ENCODE assay signal across 15 cellular contexts in genomic region chr21:38662224-38662568, GRCh38.
A peak's percentile ranks its signal among the peaks of the same experiment; 100 is the strongest.
DNase-seq lines count a peak whose midpoint lies in the region; ATAC-seq, FAIRE-seq and TF ChIP-seq lines count a peak whose summit lies in the region.
"Had no signal": no experiment of that assay in that cellular context is flagged by ENCODE, and none has a peak within 500 bp of the region (broad histone marks: within the 10 kb centered on the region; RNA-seq: fewer than 3 reads in every experiment).

No MANE protein-coding gene starts in this region.

- H3K4me1 Mint-ChIP-seq in chondrocyte (ENCODE audit: low read depth), result peaks cover 42% of the 10 kb centered on the region

- H4K5ac ChIP-seq in IMR-90 (ENCODE audit: low read depth, low read length), result no peak overlapping the region

- H4K8ac ChIP-seq in IMR-90 (ENCODE audit: low read depth in 2 of 2, low read length in 2 of 2), result no peak overlapping the region
- H4K8ac ChIP-seq in mesenchymal stem cell (ENCODE audit: low read length), result no peak overlapping the region

- peaks cover 77% of the 10 kb centered on the region for H3K27me3 ChIP-seq in IMR-90 (ENCODE audit: control insufficient read depth, insufficient read depth, low read length)
- peaks cover 24 to 37% of the 10 kb centered on the region in 2 experiments for H3K27me3 ChIP-seq in mesenchymal stem cell (ENCODE audit: control insufficient read depth in 1 of 2, insufficient read depth in 1 of 2, low read length in 2 of 2)
- no peaks in the 10 kb centered on the region for H3K27me3 ChIP-seq in aorta (ENCODE audit: control insufficient read depth in 1 of 2, insufficient read depth in 2 of 2, low read length in 1 of 2)
- H3K27me3 ChIP-seq in pancreas, result peaks cover 0 to 55% (median 14%) of the 10 kb centered on the region in 4 donors

- H3K23ac ChIP-seq in IMR-90 (ENCODE audit: low read depth, low read length) (no peak overlapping the region), mesenchymal stem cell (ENCODE audit: low read length in 2 of 2) (no peak overlapping the region)

- no peaks in the 10 kb centered on the region for H3K36me3 ChIP-seq in IMR-90 (ENCODE audit: control insufficient read depth, insufficient read depth, low read length)
- H3K36me3 ChIP-seq in mesenchymal stem cell (ENCODE audit: control insufficient read depth in 1 of 2, insufficient read depth in 2 of 2, low read depth in 1 of 2, low read length in 2 of 2), result peaks cover 0 to 5% of the 10 kb centered on the region in 2 experiments
- no peaks in the 10 kb centered on the region for H3K36me3 ChIP-seq in aorta (ENCODE audit: control insufficient read depth in 1 of 2, insufficient read depth in 2 of 2, low read length in 1 of 2)
- H3K36me3 ChIP-seq in pancreas, result no peaks in the 10 kb centered on the region
- H3K36me3 ChIP-seq: HAP-1, SJSA1 had no signal

- H2AK5ac ChIP-seq in IMR-90 (ENCODE audit: low read depth, low read length) (no peak overlapping the region), mesenchymal stem cell (ENCODE audit: low read length, severe bottlenecking) (no peak overlapping the region)

- H2BK15ac ChIP-seq in IMR-90 (ENCODE audit: low read depth, low read length), result no peak overlapping the region
- H2BK15ac ChIP-seq in mesenchymal stem cell (ENCODE audit: low read depth, poor library complexity, severe bottlenecking), result no peak overlapping the region

- WGBS in IMR-90 (ENCODE audit: extremely low coverage in 2 of 2, insufficient read length in 1 of 2), 2 experiments, result no CpG with 5 or more reads among the region's 4 CpGs
- WGBS in mesenchymal stem cell, result 13% methylated on average over 4 of the region's 4 CpGs
- WGBS in aorta, 2 donors, result 4 to 5% methylated on average over 4 of the region's 4 CpGs
- 28 to 33% methylated on average over 4 of the region's 4 CpGs for WGBS in pancreas, 2 donors

- peak overlapping the region; percentile 98 for H3K27ac Mint-ChIP-seq in chondrocyte (ENCODE audit: unreplicated experiment)
- H3K27ac Mint-ChIP-seq: CD8-positive, alpha-beta memory T cell had no signal

- no peak for TF ChIP-seq POLR2A in IMR-90 (IDR thresholded peaks at IDR 0.05; ENCODE audit: low read depth, low read length)

- no peak overlapping the region for H2AK9ac ChIP-seq in IMR-90 (replicated peaks; ENCODE audit: low read depth, low read length, poor library complexity)

- H2BK120ac ChIP-seq in IMR-90 (ENCODE audit: low read depth, low read length) (no peak overlapping the region), mesenchymal stem cell (ENCODE audit: low read depth, low read length) (no peak overlapping the region)

- H3K4ac ChIP-seq in IMR-90 (ENCODE audit: low read depth, low read length) (no peak overlapping the region), mesenchymal stem cell (ENCODE audit: low read depth in 1 of 2, low read length in 2 of 2) (no peak overlapping the region)

- POLR2A ChIA-PET in IMR-90 (lab: Charles Lee; ENCODE audit: unreplicated experiment), result interaction anchor here (0.7 kb wide), 1 partner anchor 37 kb away, joined by 5 read pairs; no protein-coding TSS in a partner anchor

- H3K36me3 Mint-ChIP-seq in chondrocyte (ENCODE audit: low read depth), result peaks cover 3% of the 10 kb centered on the region
- H3K36me3 Mint-ChIP-seq: CD8-positive, alpha-beta memory T cell had no signal

- H3K27me3 Mint-ChIP-seq in chondrocyte (ENCODE audit: low read depth), result no peaks in the 10 kb centered on the region

- H3K79me1 ChIP-seq in IMR-90 (ENCODE audit: low read depth in 1 of 2, low read length in 2 of 2) (no peaks in the 10 kb centered on the region), mesenchymal stem cell (replicated peaks; ENCODE audit: low read length, poor library complexity, severe bottlenecking) (no peaks in the 10 kb centered on the region)

- H3K56ac ChIP-seq in IMR-90 (ENCODE audit: extremely low read depth, insufficient read depth, low read length), result no peak overlapping the region

- dilution Hi-C loops in IMR-90 (cut with HindIII; ENCODE audit: low sequenced_read_pairs, unreplicated experiment), result no loop called here

- in situ Hi-C loops in IMR-90 (cut with MboI; ENCODE audit: low sequenced_read_pairs), result no loop called here

- no peak for TF ChIP-seq CTCF in IMR-90 (conservative IDR thresholded peaks at IDR 0.05; ENCODE audit: low read depth, low read length)
- no peak for TF ChIP-seq CTCF in chondrocyte (IDR thresholded peaks at IDR 0.05)
- TF ChIP-seq CTCF in pancreas (IDR thresholded peaks at IDR 0.05), result no peak

- H3K4me1 ChIP-seq in IMR-90 (ENCODE audit: control insufficient read depth, insufficient read depth, low read length) (peaks cover 5% of the 10 kb centered on the region; the same call in 1 of the 2 replicates), mesenchymal stem cell (ENCODE audit: control insufficient read depth, insufficient read depth, low read depth, low read length) (peaks cover 16% of the 10 kb centered on the region), aorta (ENCODE audit: control insufficient read depth in 1 of 2, insufficient read depth in 2 of 2, low read length in 2 of 2) (no peaks in the 10 kb centered on the region), pancreas (peaks cover 0 to 5% (median 0%) of the 10 kb centered on the region in 3 donors)
- H3K4me1 ChIP-seq: HAP-1 had no signal

- DNase-seq in IMR-90, result no peak
- no peak for DNase-seq in chondrocyte (ENCODE audit: low spot score)
- no peak for DNase-seq in mesenchymal stem cell
- DNase-seq in aorta, result no peak
- no peak for DNase-seq in pancreas
- DNase-seq in superior temporal gyrus (ENCODE audit: extremely low spot score), result no peak
- DNase-seq: CD8-positive, alpha-beta memory T cell; NCI-H1436 treated with DMSO at 0.1 percent for 48 hours; NCI-H2081; NCI-H345; NCI-H69 had no signal

- H3K4me3 ChIP-seq in IMR-90 (ENCODE audit: insufficient read depth, low read depth, low read length), result no peak overlapping the region
- H3K4me3 ChIP-seq in mesenchymal stem cell (ENCODE audit: insufficient read depth in 1 of 2, low read depth in 1 of 2, low read length in 2 of 2), result peak overlapping the region in 1 of 2 experiments; percentile 80
- H3K4me3 ChIP-seq in aorta (ENCODE audit: low read length in 2 of 2), result peak overlapping the region; percentile 43 to 60
- H3K4me3 ChIP-seq in pancreas, result no peak overlapping the region
- H3K4me3 ChIP-seq: HAP-1 had no signal

- H2BK5ac ChIP-seq in IMR-90 (ENCODE audit: low read depth, low read length, poor library complexity, severe bottlenecking), result no peak overlapping the region
- no peak overlapping the region for H2BK5ac ChIP-seq in mesenchymal stem cell (ENCODE audit: low read depth, low read length, poor library complexity, severe bottlenecking)

- H2AFZ ChIP-seq in IMR-90 (replicated peaks; ENCODE audit: low read length, poor library complexity), result no peak overlapping the region
- no peak overlapping the region for H2AFZ ChIP-seq in mesenchymal stem cell (ENCODE audit: low read depth, low read length)

- H2BK20ac ChIP-seq in IMR-90 (ENCODE audit: low read depth, low read length), result no peak overlapping the region

- no peak overlapping the region for H3K18ac ChIP-seq in IMR-90 (ENCODE audit: low read depth, low read length)
- no peak overlapping the region for H3K18ac ChIP-seq in mesenchymal stem cell (ENCODE audit: low read depth in 1 of 2, low read length in 2 of 2)

- H3K9me1 ChIP-seq in IMR-90 (ENCODE audit: insufficient read depth, low read length), result no peaks in the 10 kb centered on the region

- peaks cover 6% of the 10 kb centered on the region for H3K9me3 ChIP-seq in IMR-90 (ENCODE audit: control insufficient read depth, insufficient read depth, low read length)
- no peaks in the 10 kb centered on the region for H3K9me3 ChIP-seq in mesenchymal stem cell (ENCODE audit: control insufficient read depth, low read length)
- H3K9me3 ChIP-seq in aorta (ENCODE audit: control insufficient read depth, low read length), result no peaks in the 10 kb centered on the region
- no peaks in the 10 kb centered on the region for H3K9me3 ChIP-seq in pancreas
- H3K9me3 ChIP-seq: HAP-1, SJSA1 had no signal

- peak overlapping the region; percentile 34; the same call in 1 of the 2 replicates for H3K4me2 ChIP-seq in IMR-90 (ENCODE audit: low read depth, low read length)
- H3K4me2 ChIP-seq in mesenchymal stem cell (ENCODE audit: low read length, poor library complexity, severe bottlenecking), result peak overlapping the region; percentile 89

- no peak for FAIRE-seq in pancreas (lab: Jason Lieb, UNC)

- H4K20me1 ChIP-seq in IMR-90 (ENCODE audit: insufficient read depth, low read length), result 0 out of 2 replicates have a peak, but pooled peaks cover 4% of the 10 kb centered on the region

- no peak overlapping the region for H3K14ac ChIP-seq in IMR-90 (replicated peaks; ENCODE audit: low read depth, low read length)
- H3K14ac ChIP-seq in mesenchymal stem cell (ENCODE audit: low read length in 2 of 2), result no peak overlapping the region

- H3K27ac ChIP-seq in IMR-90 (ENCODE audit: insufficient read depth, low read length) (no peak overlapping the region), mesenchymal stem cell (ENCODE audit: low read length, poor library complexity, severe bottlenecking) (peak overlapping the region; percentile 62), aorta (ENCODE audit: low read depth in 1 of 2, low read length in 2 of 2) (peak overlapping the region; percentile 10 to 69), pancreas (no peak overlapping the region)
- H3K27ac ChIP-seq: RWPE1, SJSA1 had no signal

- no peaks in the 10 kb centered on the region for H3K9me3 Mint-ChIP-seq in chondrocyte (ENCODE audit: low read depth)
- H3K9me3 Mint-ChIP-seq: CD8-positive, alpha-beta memory T cell had no signal

- CTCF ChIA-PET in IMR-90 (lab: Yijun Ruan, JAX), result no interaction called here

- ATAC-seq in IMR-90 (ENCODE audit: low read depth) (no peak), aorta (ENCODE audit: low FRiP score) (no peak), pancreas (no peak), HG03039 (IDR thresholded peaks at IDR 0.05; ENCODE audit: unreplicated experiment) (no peak)

- intact Hi-C loops in IMR-90 (cut with micrococcal nuclease), result no loop called here
- intact Hi-C loops in aorta (cut with DNase I), result loop anchor here in 1 of 2 donors (10.0 kb wide), 1 partner anchor 463 kb away; no protein-coding TSS in a partner anchor
- intact Hi-C loops in pancreas (cut with DNase I), result no loop called here

- BruUV-seq in IMR-90 (replicated peaks; lab: Mats Ljungman, UMichigan), result no TSS peak

- H2BK12ac ChIP-seq in mesenchymal stem cell (ENCODE audit: low read length in 2 of 2), result no peak overlapping the region

- no peak for TF ChIP-seq RAD21 in IMR-90 (IDR thresholded peaks at IDR 0.05; ENCODE audit: low read length)

- no peak overlapping the region for H3K9ac ChIP-seq in IMR-90 (ENCODE audit: low read depth, low read length)
- no peak overlapping the region for H3K9ac ChIP-seq in mesenchymal stem cell (ENCODE audit: low read length)

- peak overlapping the region; percentile 87 for H3K4me3 Mint-ChIP-seq in chondrocyte (ENCODE audit: unreplicated experiment)

- H4K91ac ChIP-seq in IMR-90 (ENCODE audit: insufficient read depth, low read depth, low read length), result no peak overlapping the region
- H4K91ac ChIP-seq in mesenchymal stem cell (ENCODE audit: low read length), result no peak overlapping the region

TF ChIP-seq in IMR-90, 13 proteins besides CTCF, POLR2A, EP300 and RAD21 (continues in another document):
- TF ChIP-seq MAZ (IDR thresholded peaks at IDR 0.05; ENCODE audit: borderline replicate concordance, low read depth, low read length), result no peak

Comparison
In these comparisons a context has a peak if more than half of its experiments do, and no peak if none do; other contexts are left out.
1. H3K27ac ChIP-seq: peak in mesenchymal stem cell (single experiment) and aorta (2 of 2); none in IMR-90 (single experiment) and pancreas (0 of 4).
2. H3K4me3 ChIP-seq: peak in aorta (2 of 2); none in IMR-90 (single experiment) and pancreas (0 of 4).